Comparison of ENCODE assay signal across 1 cellular context in genomic region chr12:79250955-79251354, GRCh38.
TF ChIP-seq lines count a peak whose summit lies in the region.

No MANE protein-coding gene starts in this region.

TF ChIP-seq in IMR-90, 13 proteins besides CTCF, POLR2A, EP300 and RAD21:
- no peak for TF ChIP-seq SMC3 (IDR thresholded peaks at IDR 0.05; ENCODE audit: low read depth, low read length)
- TF ChIP-seq BHLHE40 (IDR thresholded peaks at IDR 0.05; ENCODE audit: low read depth, low read length) = no peak
- no peak for TF ChIP-seq FOS (IDR thresholded peaks at IDR 0.05; ENCODE audit: low read depth, low read length)
- TF ChIP-seq MAFK (IDR thresholded peaks at IDR 0.05; ENCODE audit: low read depth, low read length) = no peak
- no peak for TF ChIP-seq MAZ (IDR thresholded peaks at IDR 0.05; ENCODE audit: borderline replicate concordance, low read depth, low read length)
- TF ChIP-seq, protein P1, sequence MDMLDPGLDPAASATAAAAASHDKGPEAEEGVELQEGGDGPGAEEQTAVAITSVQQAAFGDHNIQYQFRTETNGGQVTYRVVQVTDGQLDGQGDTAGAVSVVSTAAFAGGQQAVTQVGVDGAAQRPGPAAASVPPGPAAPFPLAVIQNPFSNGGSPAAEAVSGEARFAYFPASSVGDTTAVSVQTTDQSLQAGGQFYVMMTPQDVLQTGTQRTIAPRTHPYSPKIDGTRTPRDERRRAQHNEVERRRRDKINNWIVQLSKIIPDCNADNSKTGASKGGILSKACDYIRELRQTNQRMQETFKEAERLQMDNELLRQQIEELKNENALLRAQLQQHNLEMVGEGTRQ (IDR thresholded peaks at IDR 0.05; ENCODE audit: low read depth, low read length) = no peak
- no peak for TF ChIP-seq CEBPB (IDR thresholded peaks at IDR 0.05; ENCODE audit: low read depth, low read length)
- TF ChIP-seq, protein P2, sequence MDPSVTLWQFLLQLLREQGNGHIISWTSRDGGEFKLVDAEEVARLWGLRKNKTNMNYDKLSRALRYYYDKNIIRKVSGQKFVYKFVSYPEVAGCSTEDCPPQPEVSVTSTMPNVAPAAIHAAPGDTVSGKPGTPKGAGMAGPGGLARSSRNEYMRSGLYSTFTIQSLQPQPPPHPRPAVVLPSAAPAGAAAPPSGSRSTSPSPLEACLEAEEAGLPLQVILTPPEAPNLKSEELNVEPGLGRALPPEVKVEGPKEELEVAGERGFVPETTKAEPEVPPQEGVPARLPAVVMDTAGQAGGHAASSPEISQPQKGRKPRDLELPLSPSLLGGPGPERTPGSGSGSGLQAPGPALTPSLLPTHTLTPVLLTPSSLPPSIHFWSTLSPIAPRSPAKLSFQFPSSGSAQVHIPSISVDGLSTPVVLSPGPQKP (IDR thresholded peaks at IDR 0.05; ENCODE audit: borderline replicate concordance, low read depth, low read length) = no peak
- no peak for TF ChIP-seq RFX5 (IDR thresholded peaks at IDR 0.05; ENCODE audit: low read depth, low read length)
- TF ChIP-seq CHD1 (IDR thresholded peaks at IDR 0.05; ENCODE audit: low read depth, low read length) = no peak
- TF ChIP-seq NFE2L2 (IDR thresholded peaks at IDR 0.05; ENCODE audit: low read depth, low read length) = no peak
- TF ChIP-seq RCOR1 (IDR thresholded peaks at IDR 0.05; ENCODE audit: insufficient replicate concordance, low read length) = no peak
TF ChIP-seq in IMR-90: peak in this region for 0.
